ENCODE assay signal across 2 cellular contexts in genomic region chr2:61536086-61536722, GRCh38.
TF ChIP-seq lines count a peak whose summit lies in the region.

No MANE protein-coding gene starts in this region.

TF ChIP-seq in A549, 52 proteins besides CTCF, POLR2A, EP300 and RAD21 (continued from another document):
- no peak for TF ChIP-seq MAX (IDR thresholded peaks at IDR 0.05)
- no peak for TF ChIP-seq EHMT2 (IDR thresholded peaks at IDR 0.05; ENCODE audit: low read depth)
- TF ChIP-seq PBX3 (IDR thresholded peaks at IDR 0.05) = 0 out of 2 replicates have a peak, but pooled peaks have one; percentile 25

TF ChIP-seq in GM23338, 12 proteins besides CTCF, POLR2A, EP300 and RAD21 (continued from another document):
- TF ChIP-seq EZH2 (IDR thresholded peaks at IDR 0.05; ENCODE audit: low read depth, unreplicated experiment) (no peak), ZNF462 (CRISPR knock-in tag; IDR thresholded peaks at IDR 0.05) (no peak), ZNF331 (CRISPR knock-in tag; IDR thresholded peaks at IDR 0.05; ENCODE audit: low read depth) (no peak), ZNF114 (CRISPR knock-in tag; IDR thresholded peaks at IDR 0.05) (no peak), REST (IDR thresholded peaks at IDR 0.05; ENCODE audit: unreplicated experiment) (no peak), ETS1 (IDR thresholded peaks at IDR 0.05) (no peak), STAT1 (IDR thresholded peaks at IDR 0.05; ENCODE audit: unreplicated experiment) (no peak)
